Comparison of ENCODE assay signal across 10 cellular contexts in the genomic region with DNA sequence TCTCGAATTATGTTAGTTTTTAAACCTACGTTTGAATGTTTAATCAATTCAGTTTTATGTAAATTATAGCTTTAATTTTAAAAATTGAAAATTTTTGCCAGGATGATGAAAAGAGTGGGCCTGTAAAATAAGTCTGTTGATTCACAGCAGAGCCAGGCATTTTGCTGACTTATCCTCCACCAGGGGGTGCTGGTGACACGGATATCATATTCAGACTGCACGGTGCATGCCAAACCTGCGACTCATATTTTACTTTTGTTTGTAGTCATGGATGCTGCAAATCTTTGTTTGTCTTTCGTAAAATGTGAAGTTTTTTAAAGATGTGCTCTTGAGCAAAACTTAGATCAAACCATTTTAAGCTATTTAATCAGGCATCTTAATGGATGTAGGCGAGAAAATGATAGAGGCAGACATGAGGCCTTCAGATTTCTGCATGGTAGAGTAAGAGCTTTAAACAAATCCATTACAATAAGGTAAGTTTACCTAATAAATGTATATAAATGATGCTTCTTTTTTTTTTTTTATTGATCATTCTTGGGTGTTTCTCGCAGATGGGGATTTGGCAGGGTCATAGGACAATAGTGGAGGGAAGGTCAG. TPM values are rescaled to one million over a fixed set of nuclear protein-coding genes. Genes with fewer than 3 reads are reported as not detected.
DNase-seq lines count a peak whose midpoint lies in the region; ATAC-seq and TF ChIP-seq lines count a peak whose summit lies in the region.
"Had no signal": no experiment of that assay in that cellular context is flagged by ENCODE, and none has a peak within 500 bp of the region (broad histone marks: within the 10 kb centered on the region; RNA-seq: fewer than 3 reads in every experiment).

No MANE protein-coding gene starts in this region.

- CTCF ChIA-PET in SK-N-SH (lab: Yijun Ruan, JAX): interaction anchor here (0.6 to 2.8 kb wide), 31 partner anchors 15 to 1736 kb away, joined by 3 to 27 read pairs (median 4); partner anchors contain the start of gene MSANTD2
- CTCF ChIA-PET in MCF 10A (lab: Yijun Ruan, JAX): interaction anchor here (0.5 to 3.1 kb wide), 50 partner anchors 8 to 1007 kb away, joined by 3 to 20 read pairs (median 4); partner anchors contain the start of genes MSANTD2, OR8B2, OR8B4 and TBRG1

- no TSS peak for BruUV-seq in MCF 10A (replicated peaks; lab: Mats Ljungman, UMichigan)

- no peaks in the 10 kb centered on the region for H3K9me3 Mint-ChIP-seq in MCF 10A (ENCODE audit: unreplicated experiment)
- H3K9me3 Mint-ChIP-seq: CD4-positive, CD25-positive, alpha-beta regulatory T cell had no signal

- H3K27me3 ChIP-seq in SK-N-SH (ENCODE audit: insufficient read depth) (peaks cover 5% of the 10 kb centered on the region; the same call in 1 of the 2 replicates), kidney epithelial cell (ENCODE audit: control insufficient read depth, insufficient read depth, low read length) (no peaks in the 10 kb centered on the region)

- H3K36me3 ChIP-seq in SK-N-SH (replicated peaks in 1 of 2; ENCODE audit: control insufficient read depth in 1 of 2, insufficient read depth in 2 of 2, low read length in 1 of 2): no peaks in the 10 kb centered on the region
- H3K36me3 ChIP-seq in kidney epithelial cell (ENCODE audit: control insufficient read depth, insufficient read depth, low read length): no peaks in the 10 kb centered on the region

- no peak for TF ChIP-seq EP300 in SK-N-SH (IDR thresholded peaks at IDR 0.05; ENCODE audit: borderline replicate concordance in 1 of 2, low read depth in 1 of 2, low read length in 1 of 2)

- POLR2A ChIA-PET in SK-N-SH (lab: Yijun Ruan, JAX) (no interaction called here), MCF 10A (lab: Yijun Ruan, JAX) (interaction anchor here (0.6 to 1.0 kb wide), 4 partner anchors 19 to 321 kb away, joined by 3 to 4 read pairs (median 3); partner anchors contain the start of gene OR8A1)

- no peaks in the 10 kb centered on the region for H3K4me1 Mint-ChIP-seq in MCF 10A (ENCODE audit: insufficient read depth, unreplicated experiment)

- 19% methylated on average over 8 of the region's 8 CpGs for WGBS in SK-N-SH (ENCODE audit: low lambda C conversion rate)

- ATAC-seq in GM19395 (IDR thresholded peaks at IDR 0.05; ENCODE audit: unreplicated experiment): peak; percentile 97
- peak; percentile 72 for ATAC-seq in HG03457 (IDR thresholded peaks at IDR 0.05; ENCODE audit: unreplicated experiment)

- H3K79me2 ChIP-seq in SK-N-SH (ENCODE audit: insufficient read depth): no peaks in the 10 kb centered on the region

- no peaks in the 10 kb centered on the region for H3K9me3 ChIP-seq in SK-N-SH

- no peak overlapping the region for H3K9ac ChIP-seq in SK-N-SH

- H4K20me1 ChIP-seq in SK-N-SH (ENCODE audit: insufficient read depth): no peaks in the 10 kb centered on the region

- no peak overlapping the region for H3K4me3 ChIP-seq in SK-N-SH (ENCODE audit: low read depth in 2 of 2, low read length in 1 of 2)
- H3K4me3 ChIP-seq in kidney epithelial cell (ENCODE audit: low read depth, low read length): no peak overlapping the region

- intact Hi-C loops in MCF 10A (cut with micrococcal nuclease): loop anchor here (1.0 to 10.0 kb wide), 3 partner anchors 294 to 432 kb away; no protein-coding TSS in a partner anchor

- no peak overlapping the region for H3K4me2 ChIP-seq in SK-N-SH

- H3F3A ChIP-seq in SK-N-SH (replicated peaks; ENCODE audit: insufficient read depth): no peaks in the 10 kb centered on the region

- H3K36me3 Mint-ChIP-seq in MCF 10A (ENCODE audit: insufficient read depth, unreplicated experiment): no peaks in the 10 kb centered on the region
- H3K36me3 Mint-ChIP-seq: CD4-positive, CD25-positive, alpha-beta regulatory T cell had no signal

- no peaks in the 10 kb centered on the region; a peak in 1 of 4 replicates for H3K4me1 ChIP-seq in SK-N-SH (ENCODE audit: control insufficient read depth in 1 of 2, insufficient read depth in 2 of 2, low read depth in 1 of 2, low read length in 1 of 2)

- H3K4me3 Mint-ChIP-seq in MCF 10A (ENCODE audit: unreplicated experiment): no peak overlapping the region
- H3K4me3 Mint-ChIP-seq: CD4-positive, CD25-positive, alpha-beta regulatory T cell had no signal

- H3K27ac ChIP-seq in SK-N-SH (ENCODE audit: low read depth in 2 of 2, low read length in 1 of 2): no peak overlapping the region

- TF ChIP-seq CTCF in SK-N-SH (IDR thresholded peaks at IDR 0.05) (peak; percentile 84), MCF 10A (IDR thresholded peaks at IDR 0.05; ENCODE audit: unreplicated experiment) (peak; percentile 69), kidney epithelial cell (IDR thresholded peaks at IDR 0.05; ENCODE audit: insufficient read depth, low read length, poor library complexity, severe bottlenecking) (peak; percentile 78)

- peak; percentile 78 for TF ChIP-seq RAD21 in SK-N-SH (IDR thresholded peaks at IDR 0.05; ENCODE audit: low read length)

- peak; percentile 0 for DNase-seq in NCI-H1694 treated with DMSO at 0.1 percent for 48 hours (lab: John Stamatoyannopoulos, UW)
- no peak for DNase-seq in NCI-H1694 (lab: John Stamatoyannopoulos, UW)
- peak; percentile 64 for DNase-seq in SK-N-SH
- peak; percentile 90 for DNase-seq in MCF 10A (ENCODE audit: unreplicated experiment)
- peak; percentile 35 for DNase-seq in kidney epithelial cell (ENCODE audit: low read depth)
- peak; percentile 44 for DNase-seq in stimulated activated CD4-positive, alpha-beta T cell treated with anti-CD3 and anti-CD28 coated beads, Interleukin-4, amount 100 ng/mL, for 24 hours

- H2AFZ ChIP-seq in SK-N-SH (ENCODE audit: low read depth): no peak overlapping the region

- H3K27me3 Mint-ChIP-seq in MCF 10A (ENCODE audit: insufficient read depth, unreplicated experiment): peaks cover 33% of the 10 kb centered on the region
- H3K27me3 Mint-ChIP-seq: CD4-positive, CD25-positive, alpha-beta regulatory T cell had no signal

- H3K9me2 ChIP-seq in SK-N-SH: no peaks in the 10 kb centered on the region

- no peak overlapping the region for H3K27ac Mint-ChIP-seq in MCF 10A (ENCODE audit: low read depth, unreplicated experiment)
- H3K27ac Mint-ChIP-seq: CD4-positive, CD25-positive, alpha-beta regulatory T cell had no signal

TF ChIP-seq in SK-N-SH, 30 proteins besides CTCF, POLR2A, EP300 and RAD21:
- peak; percentile 50 for TF ChIP-seq SMC3 (IDR thresholded peaks at IDR 0.05; ENCODE audit: low read depth, low read length)
- no peak for TF ChIP-seq IRF3 (IDR thresholded peaks at IDR 0.05; ENCODE audit: low read depth, low read length)
- TF ChIP-seq FOSL2 (IDR thresholded peaks at IDR 0.05; ENCODE audit: borderline replicate concordance, low read depth): peak; percentile 33; the same call in 1 of the 2 replicates
TF ChIP-seq in SK-N-SH: peak in this region for 2.

RNA-seq across cellular contexts. Expression of gene OR8B3, which starts 3.6 kb away (rescaled TPM):
- not detected in 2 replicates for polyA plus RNA-seq in SK-N-SH (2012; rRNA removed)
- not detected in 2 replicates for polyA plus RNA-seq in SK-N-SH (2012; cell fraction: cytosol; rRNA removed)
- polyA plus RNA-seq in SK-N-SH (2012; cell fraction: nucleus; rRNA removed): not detected in 2 replicates
- total RNA-seq in MCF 10A (2022) (not detected in 2 replicates), kidney epithelial cell (not detected in 2 replicates)
- total RNA-seq: CD4-positive, CD25-positive, alpha-beta regulatory T cell; lower leg skin had no signal
- polyA plus RNA-seq: CD4-positive, CD25-positive, alpha-beta regulatory T cell had no signal

RNA-seq across cellular contexts. Expression of gene OR8B2, which starts 18.1 kb away (rescaled TPM):
- not detected in 2 replicates for polyA plus RNA-seq in SK-N-SH (2012; rRNA removed)
- not detected in 2 replicates for polyA plus RNA-seq in SK-N-SH (2012; cell fraction: cytosol; rRNA removed)
- not detected in 2 replicates for polyA plus RNA-seq in SK-N-SH (2012; cell fraction: nucleus; rRNA removed)
- not detected in 2 replicates for total RNA-seq in MCF 10A (2022)
- not detected in 2 replicates for total RNA-seq in kidney epithelial cell
- total RNA-seq: CD4-positive, CD25-positive, alpha-beta regulatory T cell; lower leg skin had no signal
- polyA plus RNA-seq: CD4-positive, CD25-positive, alpha-beta regulatory T cell had no signal

RNA-seq across cellular contexts. Expression of gene OR8B4, which starts 22.2 kb away (rescaled TPM):
- polyA plus RNA-seq in SK-N-SH (2012; rRNA removed): not detected in 2 replicates
- not detected in 2 replicates for polyA plus RNA-seq in SK-N-SH (2012; cell fraction: cytosol; rRNA removed)
- polyA plus RNA-seq in SK-N-SH (2012; cell fraction: nucleus; rRNA removed): not detected in 2 replicates
- not detected in 2 replicates for total RNA-seq in MCF 10A (2022)
- total RNA-seq in kidney epithelial cell: not detected in 2 replicates
- total RNA-seq: CD4-positive, CD25-positive, alpha-beta regulatory T cell; lower leg skin had no signal
- polyA plus RNA-seq: CD4-positive, CD25-positive, alpha-beta regulatory T cell had no signal

RNA-seq across cellular contexts. Expression of gene OR8B8, which starts 43.1 kb away (rescaled TPM):
- not detected in 2 replicates for polyA plus RNA-seq in SK-N-SH (2012; rRNA removed)
- polyA plus RNA-seq in SK-N-SH (2012; cell fraction: cytosol; rRNA removed): not detected in 2 replicates
- not detected in 2 replicates for polyA plus RNA-seq in SK-N-SH (2012; cell fraction: nucleus; rRNA removed)
- not detected in 2 replicates for total RNA-seq in MCF 10A (2022)
- total RNA-seq in kidney epithelial cell: not detected in 2 replicates
- total RNA-seq: CD4-positive, CD25-positive, alpha-beta regulatory T cell; lower leg skin had no signal
- polyA plus RNA-seq: CD4-positive, CD25-positive, alpha-beta regulatory T cell had no signal
